ENCODE assay signal across 10 cellular contexts in the genomic region with DNA sequence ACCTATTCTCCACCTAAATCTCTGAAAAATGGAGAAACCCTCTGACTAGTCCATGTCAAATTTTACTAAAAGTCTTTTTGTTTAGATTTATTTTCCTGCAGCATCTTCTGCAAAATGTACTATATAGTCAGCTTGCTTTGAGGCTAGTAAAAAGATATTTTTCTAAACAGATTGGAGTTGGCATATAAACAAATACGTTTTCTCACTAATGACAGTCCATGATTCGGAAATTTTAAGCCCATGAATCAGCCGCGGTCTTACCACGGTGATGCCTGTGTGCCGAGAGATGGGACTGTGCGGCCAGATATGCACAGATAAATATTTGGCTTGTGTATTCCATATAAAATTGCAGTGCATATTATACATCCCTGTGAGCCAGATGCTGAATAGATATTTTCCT. TPM values are rescaled to one million over a fixed set of nuclear protein-coding genes. Genes with fewer than 3 reads are reported as not detected.
A peak's percentile ranks its signal among the peaks of the same experiment; 100 is the strongest.
DNase-seq lines count a peak whose midpoint lies in the region; ATAC-seq and TF ChIP-seq lines count a peak whose summit lies in the region.
"Had no signal": no experiment of that assay in that cellular context is flagged by ENCODE, and none has a peak within 500 bp of the region (broad histone marks: within the 10 kb centered on the region; RNA-seq: fewer than 3 reads in every experiment).

No MANE protein-coding gene starts in this region.

- H3F3A ChIP-seq in DOHH2 (ENCODE audit: control insufficient read depth, insufficient read depth), result peaks cover 11% of the 10 kb centered on the region
- peaks cover 34% of the 10 kb centered on the region for H3F3A ChIP-seq in neural progenitor cell (ENCODE audit: low read depth)

- H3K79me2 ChIP-seq in DOHH2 (ENCODE audit: control insufficient read depth, low read length) (no peaks in the 10 kb centered on the region), neural progenitor cell (ENCODE audit: low read depth) (no peaks in the 10 kb centered on the region)

- no peaks in the 10 kb centered on the region for H3K9me2 ChIP-seq in DOHH2 (replicated peaks; ENCODE audit: control insufficient read depth, low read length)

- no peak for TF ChIP-seq CTCF in DOHH2 (IDR thresholded peaks at IDR 0.05; ENCODE audit: low read depth, low read length, poor library complexity, severe bottlenecking)
- no peak for TF ChIP-seq CTCF in NB4 (IDR thresholded peaks at IDR 0.05; ENCODE audit: low read depth, low read length)
- no peak for TF ChIP-seq CTCF in endodermal cell (conservative IDR thresholded peaks at IDR 0.05)
- TF ChIP-seq CTCF in neural progenitor cell (IDR thresholded peaks at IDR 0.05), result no peak

- H4K20me1 ChIP-seq in DOHH2 (ENCODE audit: control insufficient read depth, insufficient read depth, low read depth, low read length) (no peaks in the 10 kb centered on the region; the same call in 1 of the 2 replicates), neural progenitor cell (ENCODE audit: low read depth) (peaks cover 66% of the 10 kb centered on the region)

- no peaks in the 10 kb centered on the region for H3K9me3 ChIP-seq in DOHH2 (ENCODE audit: control insufficient read depth, insufficient read depth, low read length)
- H3K9me3 ChIP-seq in endodermal cell (ENCODE audit: control insufficient read depth, low read length), result no peaks in the 10 kb centered on the region
- no peaks in the 10 kb centered on the region for H3K9me3 ChIP-seq in neural progenitor cell (ENCODE audit: low read depth)

- peaks cover 21% of the 10 kb centered on the region for H3K4me1 Mint-ChIP-seq in endodermal cell
- H3K4me1 Mint-ChIP-seq in neural progenitor cell, result peaks cover 24% of the 10 kb centered on the region

- H3K9me3 Mint-ChIP-seq in endodermal cell (no peaks in the 10 kb centered on the region), neural progenitor cell (peaks cover 5% of the 10 kb centered on the region)

- peak overlapping the region; percentile 73 for H3K4me3 Mint-ChIP-seq in endodermal cell
- peak overlapping the region; percentile 84 for H3K4me3 Mint-ChIP-seq in neural progenitor cell

- H3K4me2 ChIP-seq in DOHH2 (ENCODE audit: low read length) (0 out of 2 replicates have a peak overlapping the region, but pooled peaks have one; percentile 1), neural progenitor cell (no peak overlapping the region)

- DNase-seq in NB4 (ENCODE audit: low read depth) (peak; percentile 43), endodermal cell (peak; percentile 36), neural progenitor cell (ENCODE audit: low spot score) (no peak), HPDE6-E6E7 (ENCODE audit: extremely low spot score) (no peak), NCI-H1694 (lab: John Stamatoyannopoulos, UW) (no peak)
- no peak for DNase-seq in stimulated activated CD4-positive, alpha-beta T cell treated with anti-CD3 and anti-CD28 coated beads, Interleukin-4, amount 100 ng/mL, for 24 hours
- DNase-seq: NCI-H446 had no signal

- H3K4me1 ChIP-seq in DOHH2 (ENCODE audit: control insufficient read depth, low read length) (peaks cover 21% of the 10 kb centered on the region), endodermal cell (ENCODE audit: control insufficient read depth, insufficient read depth, low read length) (no peaks in the 10 kb centered on the region), neural progenitor cell (peaks cover 7% of the 10 kb centered on the region)

- no peak overlapping the region for H3K27ac Mint-ChIP-seq in endodermal cell
- H3K27ac Mint-ChIP-seq in neural progenitor cell, result no peak overlapping the region

- H2AFZ ChIP-seq in neural progenitor cell (replicated peaks), result no peak overlapping the region

- H3K27me3 Mint-ChIP-seq in endodermal cell (ENCODE audit: insufficient read depth) (peaks cover 69% of the 10 kb centered on the region), neural progenitor cell (ENCODE audit: insufficient read depth, low read depth) (peaks cover 64% of the 10 kb centered on the region)

- WGBS in endodermal cell (ENCODE audit: insufficient coverage in 1 of 2, insufficient read length in 1 of 2), 2 experiments, result 0 to 7% methylated on average over 2 to 7 of the region's 7 CpGs

- H3K4me3 ChIP-seq in DOHH2 (ENCODE audit: low read length) (no peak overlapping the region), NB4 (ENCODE audit: low read depth, low read length) (peak overlapping the region; percentile 71), endodermal cell (ENCODE audit: low read length) (peak overlapping the region; percentile 80), neural progenitor cell (no peak overlapping the region)

- H3K36me3 ChIP-seq in DOHH2 (ENCODE audit: control insufficient read depth, low read length) (no peaks in the 10 kb centered on the region), endodermal cell (ENCODE audit: control insufficient read depth, insufficient read depth, low read length) (no peaks in the 10 kb centered on the region), neural progenitor cell (no peaks in the 10 kb centered on the region)

- TF ChIP-seq POLR2A in NB4 (IDR thresholded peaks at IDR 0.05; ENCODE audit: extremely low read depth, insufficient read length), result no peak

- no peak for ATAC-seq in HG03095 (IDR thresholded peaks at IDR 0.05; ENCODE audit: unreplicated experiment)
- ATAC-seq: GM12878 had no signal

- peaks cover 26% of the 10 kb centered on the region for H3K27me3 ChIP-seq in DOHH2 (ENCODE audit: control insufficient read depth, low read length)
- peaks cover 68% of the 10 kb centered on the region for H3K27me3 ChIP-seq in endodermal cell (ENCODE audit: control insufficient read depth, insufficient read depth, low read length, poor library complexity, severe bottlenecking)
- peaks cover 100% of the 10 kb centered on the region for H3K27me3 ChIP-seq in neural progenitor cell

- H3K36me3 Mint-ChIP-seq in endodermal cell (ENCODE audit: low read depth), result no peaks in the 10 kb centered on the region
- H3K36me3 Mint-ChIP-seq in neural progenitor cell, result peaks cover 3% of the 10 kb centered on the region

- peak overlapping the region; percentile 41 for H3K9ac ChIP-seq in endodermal cell (ENCODE audit: extremely low read depth, low read length, poor library complexity, severe bottlenecking)
- no peak overlapping the region for H3K9ac ChIP-seq in neural progenitor cell

- H3K27ac ChIP-seq in DOHH2 (ENCODE audit: low read depth, low read length) (no peak overlapping the region), endodermal cell (ENCODE audit: low read depth, low read length) (no peak overlapping the region), neural progenitor cell (no peak overlapping the region)

RNA-seq across cellular contexts. Expression of a gene that starts 3.2 kb away (rescaled TPM):
- total RNA-seq in endodermal cell, result 10 to 100 TPM in 1 of 2 donors, 1 to 10 TPM in 1; 7.1 to 10.1 TPM
- polyA plus RNA-seq in endodermal cell (2013, experiment 1 of 2), result 2.5 TPM
- polyA plus RNA-seq in endodermal cell (2013, experiment 2 of 2), result 2.4 TPM
- total RNA-seq in neural progenitor cell (ENCODE audit: low replicate concordance), result 0.09 and 0.45 TPM in 2 replicates

Comparison
In these comparisons a context has a peak if more than half of its experiments do, and no peak if none do; other contexts are left out.
1. H3K4me3 ChIP-seq: peak in NB4 (single experiment) and endodermal cell (single experiment); none in DOHH2 (single experiment) and neural progenitor cell (single experiment).
2. DNase-seq: peak in NB4 (single experiment) and endodermal cell (single experiment); none in neural progenitor cell (single experiment), HPDE6-E6E7 (single experiment), stimulated activated CD4-positive, alpha-beta T cell treated with anti-CD3 and anti-CD28 coated beads, Interleukin-4, amount 100 ng/mL, for 24 hours (single experiment) and NCI-H1694 (single experiment).